In the genomic region with DNA sequence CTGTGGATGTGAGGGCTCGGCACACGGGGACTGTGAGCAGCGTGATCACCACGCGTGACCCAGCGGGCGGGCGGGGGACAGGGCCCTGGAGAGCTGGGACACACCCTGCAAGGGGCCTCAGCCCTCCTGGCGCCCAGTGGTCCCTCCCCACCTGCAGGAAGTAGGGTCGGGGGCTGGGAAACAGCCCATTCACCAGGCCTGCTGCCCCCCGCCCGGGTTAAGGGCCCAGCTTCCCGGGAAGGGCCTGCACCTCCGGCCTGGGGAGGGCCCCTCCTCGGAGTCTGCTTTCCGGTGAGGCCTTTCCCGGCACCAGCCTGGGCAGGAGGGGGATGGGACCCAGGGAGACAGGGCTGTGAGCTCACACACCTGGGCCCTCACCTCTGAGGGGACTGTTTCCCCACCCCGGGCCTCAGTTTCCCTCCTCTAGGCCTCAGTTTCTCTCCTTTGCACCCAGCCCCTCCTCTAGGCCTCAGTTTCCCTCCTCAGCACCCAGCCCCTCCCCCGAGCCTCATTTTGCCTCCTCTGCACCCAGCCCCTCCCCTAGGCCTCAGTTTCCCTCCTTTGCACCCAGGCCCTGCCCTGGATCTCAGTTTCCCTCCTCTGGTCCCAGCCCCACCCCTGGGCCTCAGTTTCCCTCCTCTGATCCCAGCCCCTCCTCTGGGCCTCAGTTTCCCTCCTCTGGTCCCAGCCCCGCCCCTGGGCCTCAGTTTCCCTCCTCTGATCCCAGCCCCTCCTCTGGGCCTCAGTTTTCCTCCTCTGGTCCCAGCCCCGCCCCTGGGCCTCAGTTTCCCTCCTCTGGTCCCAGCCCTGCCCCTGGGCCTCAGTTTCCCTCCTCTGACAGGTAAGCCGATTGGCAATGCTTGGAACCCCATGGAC, we compare ENCODE assay signal across 26 cellular contexts. TPM values are rescaled to one million over a fixed set of nuclear protein-coding genes. Genes with fewer than 3 reads are reported as not detected.
A peak's percentile ranks its signal among the peaks of the same experiment; 100 is the strongest.
DNase-seq lines count a peak whose midpoint lies in the region; ATAC-seq, FAIRE-seq and TF ChIP-seq lines count a peak whose summit lies in the region.
"Had no signal": no experiment of that assay in that cellular context is flagged by ENCODE, and none has a peak within 500 bp of the region (broad histone marks: within the 10 kb centered on the region; RNA-seq: fewer than 3 reads in every experiment).

No MANE protein-coding gene starts in this region.

- TF ChIP-seq EP300 in H1 (IDR thresholded peaks at IDR 0.05; ENCODE audit: borderline replicate concordance in 1 of 2, low read depth in 2 of 2, low read length in 2 of 2): no peak

- no peak overlapping the region; the same call in 1 of the 2 replicates for H2BK20ac ChIP-seq in H1 (ENCODE audit: low read length)

- no peak overlapping the region; the same call in 1 of the 2 replicates for H2BK15ac ChIP-seq in H1 (ENCODE audit: low read length)

- no peak for TF ChIP-seq POLR2A in H1 (IDR thresholded peaks at IDR 0.05; ENCODE audit: control extremely low read depth in 1 of 2, low read depth in 2 of 2, low read length in 2 of 2)

- H3K4me3 ChIP-seq in NT2/D1 (ENCODE audit: insufficient read length, low read depth) (no peak overlapping the region), H1 (ENCODE audit: extremely low read depth in 1 of 4, insufficient read depth in 2 of 4, low read depth in 3 of 4, low read length in 4 of 4) (no peak overlapping the region), parathyroid adenoma (ENCODE audit: low read depth, low read length) (no peak overlapping the region)
- H3K4me3 ChIP-seq: body of pancreas, lung, tibial nerve had no signal

- ATAC-seq in GM21825 (IDR thresholded peaks at IDR 0.05; ENCODE audit: unreplicated experiment): no peak
- no peak for ATAC-seq in GM18867 (IDR thresholded peaks at IDR 0.05; ENCODE audit: unreplicated experiment)
- ATAC-seq in left lobe of liver: no peak
- ATAC-seq: body of pancreas, esophagus mucosa had no signal

- peak overlapping the region; percentile 27; the same call in 1 of the 2 replicates for H2BK12ac ChIP-seq in H1 (ENCODE audit: low read depth, low read length)

- H3K9me3 ChIP-seq in NT2/D1 (ENCODE audit: insufficient read depth, low read length): no peaks in the 10 kb centered on the region
- H3K9me3 ChIP-seq in H1 (ENCODE audit: insufficient read depth in 2 of 2, low read depth in 1 of 2, low read length in 1 of 2): peaks cover 0 to 2% of the 10 kb centered on the region in 2 experiments; a peak in 1 of 4 replicates
- no peaks in the 10 kb centered on the region for H3K9me3 ChIP-seq in parathyroid adenoma (ENCODE audit: control insufficient read depth, low read length)
- H3K9me3 ChIP-seq: body of pancreas, SK-N-SH, tibial nerve had no signal

- H3K27ac ChIP-seq in H1 (ENCODE audit: low read depth, low read length): no peak overlapping the region
- H3K27ac ChIP-seq in parathyroid adenoma: no peak overlapping the region
- H3K27ac ChIP-seq: body of pancreas, RWPE1, tibial nerve, WERI-Rb-1 had no signal

- no peak overlapping the region for H3K4ac ChIP-seq in H1 (replicated peaks; ENCODE audit: insufficient read length, low read depth, low read length)

- WGBS in H1 (ENCODE audit: extremely low coverage in 1 of 2, insufficient coverage in 1 of 2, insufficient read length in 1 of 2, insufficient replicate concordance in 2 of 2, low coverage in 1 of 2, low lambda C conversion rate in 2 of 2, missing lambda C conversion rate in 1 of 2), 2 experiments: 85% methylated on average over 13 of the region's 22 CpGs; no CpG with 5 or more reads in 1 of the 2 experiments

- no peak for FAIRE-seq in H1 (lab: Jason Lieb, UNC)
- FAIRE-seq: islet of Langerhans had no signal

- no peaks in the 10 kb centered on the region for H3K79me2 ChIP-seq in H1 (ENCODE audit: control insufficient read depth in 1 of 2, insufficient read depth in 2 of 2, low read length in 2 of 2)
- no peaks in the 10 kb centered on the region for H3K79me2 ChIP-seq in parathyroid adenoma

- H3K18ac ChIP-seq in H1 (ENCODE audit: extremely low read depth, low read length): no peak overlapping the region

- H3K4me2 ChIP-seq in H1 (ENCODE audit: insufficient read depth in 1 of 2, low read depth in 2 of 2, low read length in 2 of 2) (no peak overlapping the region), parathyroid adenoma (ENCODE audit: low read length) (no peak overlapping the region)
- H3K4me2 ChIP-seq: SK-N-SH had no signal

- H4K5ac ChIP-seq in H1 (ENCODE audit: insufficient read length, low read depth, low read length): no peak overlapping the region

- no peak overlapping the region for H3K14ac ChIP-seq in H1 (ENCODE audit: insufficient read length)

- no peak overlapping the region; the same call in 1 of the 2 replicates for H4K8ac ChIP-seq in H1 (ENCODE audit: extremely low read depth, insufficient read depth, low read length)

- no peak for TF ChIP-seq RAD21 in H1 (IDR thresholded peaks at IDR 0.05 in 1 of 2, conservative IDR thresholded peaks at IDR 0.05 in 1 of 2; ENCODE audit: low read depth in 2 of 2, low read length in 2 of 2)

- no peak overlapping the region for H2AK5ac ChIP-seq in H1 (ENCODE audit: low read depth, low read length)

- no peak overlapping the region for H2AFZ ChIP-seq in H1 (ENCODE audit: low read length)
- H2AFZ ChIP-seq in parathyroid adenoma: peak overlapping the region; percentile 35

- H3K27me3 ChIP-seq in NT2/D1 (ENCODE audit: insufficient read depth, insufficient read length) (peaks cover 28% of the 10 kb centered on the region), H1 (replicated peaks in 1 of 4; ENCODE audit: control insufficient read depth in 3 of 4, extremely low read depth in 1 of 4, insufficient read depth in 3 of 4, low read length in 3 of 4) (peaks cover 16 to 21% (median 18%) of the 10 kb centered on the region in 4 experiments), parathyroid adenoma (ENCODE audit: control insufficient read depth, insufficient read depth, low read length) (no peaks in the 10 kb centered on the region)

- TF ChIP-seq CTCF in H1 (IDR thresholded peaks at IDR 0.05; ENCODE audit: control extremely low read depth in 1 of 3, insufficient read depth in 1 of 3, low read depth in 1 of 3, low read length in 3 of 3) (no peak), parathyroid adenoma (IDR thresholded peaks at IDR 0.05) (no peak)

- peaks cover 0 to 6% of the 10 kb centered on the region in 2 experiments for H4K20me1 ChIP-seq in H1 (replicated peaks in 1 of 2; ENCODE audit: control insufficient read depth in 1 of 2, insufficient read depth in 2 of 2, low read length in 2 of 2)

- H3K4me1 ChIP-seq in NT2/D1 (ENCODE audit: insufficient read depth, insufficient read length) (peaks cover 15% of the 10 kb centered on the region), H1 (replicated peaks in 1 of 4; ENCODE audit: control insufficient read depth in 3 of 4, insufficient read depth in 4 of 4, low read length in 3 of 4) (peaks cover 0 to 13% (median 9%) of the 10 kb centered on the region in 4 experiments; a peak in 5 of 7 replicates), parathyroid adenoma (peaks cover 2% of the 10 kb centered on the region)

- no peak overlapping the region for H2BK120ac ChIP-seq in H1 (replicated peaks; ENCODE audit: low read depth, low read length)

- H3K56ac ChIP-seq in H1 (replicated peaks; ENCODE audit: insufficient read length, low read depth, low read length): no peak overlapping the region

- CTCF ChIA-PET in H1 (lab: Charles Lee; ENCODE audit: partially characterized antibody): interaction anchor here (0.8 to 3.7 kb wide), 13 partner anchors 9 to 146 kb away, joined by 3 to 21 read pairs (median 6); no protein-coding TSS in a partner anchor

- no peak overlapping the region for H3K23ac ChIP-seq in H1 (ENCODE audit: insufficient read length)

- POLR2A ChIA-PET in H1 (lab: Charles Lee; ENCODE audit: partially characterized antibody): interaction anchor here (0.5 to 1.5 kb wide), 4 partner anchors 13 to 1879 kb away, joined by 3 to 5 read pairs (median 4); partner anchors contain the start of gene TPGS1

- DNase-seq in NT2/D1 (ENCODE audit: low read depth, low spot score) (no peak), H1 (ENCODE audit: low read depth in 1 of 2, low spot score in 2 of 2) (no peak), left lobe of liver (ENCODE audit: low spot score) (no peak)
- DNase-seq: activated CD4-positive, alpha-beta T cell treated with anti-CD3 and anti-CD28 coated beads, Interleukin-2, amount 50 U/mL, for 1 hour; activated CD8-positive, alpha-beta memory T cell treated with anti-CD3 and anti-CD28 coated beads, Interleukin-2, amount 50 U/mL, for 48 hours; body of pancreas; CD4-positive, CD25-positive, alpha-beta regulatory T cell; DMS153; effector CD4-positive, alpha-beta T cell; foreskin melanocyte; GDM1; SK-N-SH; stimulated activated CD4-positive, alpha-beta T cell treated with anti-CD3 and anti-CD28 coated beads, Interleukin-4, amount 100 ng/mL, for 4 hours; stimulated activated naive CD8-positive, alpha-beta T cell treated with anti-CD3 and anti-CD28 coated beads, Interleukin-15, amount 100 ng/mL, for 72 hours had no signal

- no peaks in the 10 kb centered on the region for H3K79me1 ChIP-seq in H1 (ENCODE audit: low read depth, low read length)

- peak overlapping the region; percentile 10 for H3K9ac ChIP-seq in NT2/D1 (ENCODE audit: insufficient read length, low read depth)
- H3K9ac ChIP-seq in H1 (replicated peaks in 1 of 4; ENCODE audit: extremely low read depth in 1 of 4, low read depth in 3 of 4, low read length in 3 of 4): no peak overlapping the region
- no peak overlapping the region for H3K9ac ChIP-seq in parathyroid adenoma
- H3K9ac ChIP-seq: SK-N-SH had no signal

- H2BK5ac ChIP-seq in H1 (ENCODE audit: low read depth, low read length): peak overlapping the region; percentile 52; the same call in 1 of the 2 replicates

- no peaks in the 10 kb centered on the region for H3K36me3 ChIP-seq in NT2/D1 (ENCODE audit: insufficient read depth, insufficient read length, low read length)
- peaks cover 0 to 3% (median 0%) of the 10 kb centered on the region in 4 experiments; a peak in 1 of 8 replicates for H3K36me3 ChIP-seq in H1 (ENCODE audit: control insufficient read depth in 2 of 4, insufficient read depth in 4 of 4, low read length in 3 of 4)
- H3K36me3 ChIP-seq in parathyroid adenoma (ENCODE audit: control insufficient read depth, insufficient read depth, low read length): no peaks in the 10 kb centered on the region
- H3K36me3 ChIP-seq: tibial nerve, WERI-Rb-1 had no signal

- H3K23me2 ChIP-seq in H1 (ENCODE audit: low read depth, low read length): peaks cover 14% of the 10 kb centered on the region; the same call in 1 of the 2 replicates

- H4K91ac ChIP-seq in H1 (replicated peaks; ENCODE audit: insufficient read length, low read length): no peak overlapping the region

RNA-seq across cellular contexts. Expression of gene MADCAM1, which starts 1.9 kb away (rescaled TPM):
- 3.0 and 3.1 TPM in 2 replicates for total RNA-seq in H1 (2021; fragmentation: NEBNext Ultra II Directional; extraction: Animal tissue kit (Norgen Biotek cat#: 25700))
- 2.3 and 5.3 TPM in 2 replicates for polyA plus RNA-seq in H1 (2011; rRNA removed)
- polyA plus RNA-seq in H1 (2011; cell fraction: cytosol; rRNA removed): 2.9 TPM
- 6.2 TPM for polyA plus RNA-seq in H1 (2011; cell fraction: nucleus; rRNA removed)
- polyA plus RNA-seq in H1 (2012, experiment 1 of 2): 1.3 to 3.4 TPM (median 2.3 TPM) in 4 replicates
- 1.0 TPM for polyA plus RNA-seq in H1 (2012, experiment 2 of 2)
- polyA plus RNA-seq in H1 (2013, experiment 1 of 2): 2.6 TPM
- 2.6 TPM for polyA plus RNA-seq in H1 (2013, experiment 2 of 2)
- polyA minus RNA-seq in H1 (2011; rRNA and poly(A)+ RNA removed): 0.44 and 0.57 TPM in 2 replicates
- 3.5 TPM for polyA minus RNA-seq in H1 (2011; cell fraction: cytosol; rRNA and poly(A)+ RNA removed)
- 1.9 TPM for polyA minus RNA-seq in H1 (2011; cell fraction: nucleus; rRNA and poly(A)+ RNA removed)
- 0.53 TPM for total RNA-seq in left lobe of liver

RNA-seq across cellular contexts. Expression of gene TPGS1, which starts 12.9 kb away (rescaled TPM):
- total RNA-seq in H1 (2021; fragmentation: NEBNext Ultra II Directional; extraction: Animal tissue kit (Norgen Biotek cat#: 25700)): 9.1 and 10.2 TPM in 2 replicates
- 10.6 and 11.8 TPM in 2 replicates for polyA plus RNA-seq in H1 (2011; rRNA removed)
- polyA plus RNA-seq in H1 (2011; cell fraction: cytosol; rRNA removed): 12.2 TPM
- polyA plus RNA-seq in H1 (2011; cell fraction: nucleus; rRNA removed): 8.0 TPM
- polyA plus RNA-seq in H1 (2012, experiment 1 of 2): 3.4 to 7.4 TPM (median 7.1 TPM) in 4 replicates
- polyA plus RNA-seq in H1 (2012, experiment 2 of 2): 2.8 TPM
- 4.2 TPM for polyA plus RNA-seq in H1 (2013, experiment 1 of 2)
- 4.2 TPM for polyA plus RNA-seq in H1 (2013, experiment 2 of 2)
- polyA minus RNA-seq in H1 (2011; rRNA and poly(A)+ RNA removed): 0.59 and 0.60 TPM in 2 replicates
- 3.4 TPM for polyA minus RNA-seq in H1 (2011; cell fraction: cytosol; rRNA and poly(A)+ RNA removed)
- 6.8 TPM for polyA minus RNA-seq in H1 (2011; cell fraction: nucleus; rRNA and poly(A)+ RNA removed)
- total RNA-seq in left lobe of liver: 10.4 TPM

RNA-seq across cellular contexts. Expression of gene SHC2, which starts 33.6 kb away (rescaled TPM):
- 3.5 and 4.4 TPM in 2 replicates for total RNA-seq in H1 (2021; fragmentation: NEBNext Ultra II Directional; extraction: Animal tissue kit (Norgen Biotek cat#: 25700))
- polyA plus RNA-seq in H1 (2011; rRNA removed): 7.3 and 11.3 TPM in 2 replicates
- polyA plus RNA-seq in H1 (2011; cell fraction: cytosol; rRNA removed): 8.0 TPM
- polyA plus RNA-seq in H1 (2011; cell fraction: nucleus; rRNA removed): 43.5 TPM
- polyA plus RNA-seq in H1 (2012, experiment 1 of 2): 4.7 to 7.8 TPM (median 6.4 TPM) in 4 replicates
- 3.1 TPM for polyA plus RNA-seq in H1 (2012, experiment 2 of 2)
- polyA plus RNA-seq in H1 (2013, experiment 1 of 2): 2.3 TPM
- 2.4 TPM for polyA plus RNA-seq in H1 (2013, experiment 2 of 2)
- polyA minus RNA-seq in H1 (2011; rRNA and poly(A)+ RNA removed): 2.3 and 3.7 TPM in 2 replicates
- polyA minus RNA-seq in H1 (2011; cell fraction: cytosol; rRNA and poly(A)+ RNA removed): 10.8 TPM
- polyA minus RNA-seq in H1 (2011; cell fraction: nucleus; rRNA and poly(A)+ RNA removed): 5.7 TPM
- 57.8 TPM for total RNA-seq in left lobe of liver
- total RNA-seq: CD4-positive, CD25-positive, alpha-beta regulatory T cell; T-helper 2 cell treated with Interferon-gamma antibody and Interleukin-4, amounts not matched to agents 100 ng/mL and 5 ng/mL, for 36 hours had no signal
- polyA plus RNA-seq: CD4-positive, CD25-positive, alpha-beta regulatory T cell had no signal

RNA-seq across cellular contexts. Expression of gene CDC34, which starts 37.2 kb away (rescaled TPM):
- total RNA-seq in H1 (2021; fragmentation: NEBNext Ultra II Directional; extraction: Animal tissue kit (Norgen Biotek cat#: 25700)): 129 and 133 TPM in 2 replicates
- polyA plus RNA-seq in H1 (2011; rRNA removed): 95.9 and 152 TPM in 2 replicates
- 118 TPM for polyA plus RNA-seq in H1 (2011; cell fraction: cytosol; rRNA removed)
- polyA plus RNA-seq in H1 (2011; cell fraction: nucleus; rRNA removed): 164 TPM
- 96.1 to 118 TPM (median 105 TPM) in 4 replicates for polyA plus RNA-seq in H1 (2012, experiment 1 of 2)
- polyA plus RNA-seq in H1 (2012, experiment 2 of 2): 88.6 TPM
- polyA plus RNA-seq in H1 (2013, experiment 1 of 2): 91.1 TPM
- polyA plus RNA-seq in H1 (2013, experiment 2 of 2): 90.3 TPM
- 24.6 and 40.1 TPM in 2 replicates for polyA minus RNA-seq in H1 (2011; rRNA and poly(A)+ RNA removed)
- 50.3 TPM for polyA minus RNA-seq in H1 (2011; cell fraction: cytosol; rRNA and poly(A)+ RNA removed)
- 45.6 TPM for polyA minus RNA-seq in H1 (2011; cell fraction: nucleus; rRNA and poly(A)+ RNA removed)
- 53.5 TPM for total RNA-seq in left lobe of liver

RNA-seq across cellular contexts. Expression of gene GZMM, which starts 49.4 kb away (rescaled TPM):
- 0.32 and 0.59 TPM in 2 replicates for total RNA-seq in H1 (2021; fragmentation: NEBNext Ultra II Directional; extraction: Animal tissue kit (Norgen Biotek cat#: 25700))
- 0.09 and 0.19 TPM in 2 replicates for polyA plus RNA-seq in H1 (2011; rRNA removed)
- 0.26 TPM for polyA plus RNA-seq in H1 (2011; cell fraction: cytosol; rRNA removed)
- polyA plus RNA-seq in H1 (2011; cell fraction: nucleus; rRNA removed): 0.91 TPM
- polyA plus RNA-seq in H1 (2012, experiment 1 of 2): 0.20 to 0.40 TPM in 2 of 4 replicates, not detected in the others
- 0.45 TPM for polyA plus RNA-seq in H1 (2012, experiment 2 of 2)
- 0.12 TPM for polyA plus RNA-seq in H1 (2013, experiment 1 of 2)
- 0.22 TPM for polyA plus RNA-seq in H1 (2013, experiment 2 of 2)
- not detected in 2 replicates for polyA minus RNA-seq in H1 (2011; rRNA and poly(A)+ RNA removed)
- not detected for polyA minus RNA-seq in H1 (2011; cell fraction: cytosol; rRNA and poly(A)+ RNA removed)
- polyA minus RNA-seq in H1 (2011; cell fraction: nucleus; rRNA and poly(A)+ RNA removed): not detected
- 0.33 TPM for total RNA-seq in left lobe of liver
- total RNA-seq: esophagus mucosa, LHCN-M2, renal cortical epithelial cell had no signal
- polyA plus RNA-seq: SK-N-SH had no signal

Comparison
In these comparisons a context has a peak if more than half of its experiments do, and no peak if none do; other contexts are left out.
1. RNA of gene SHC2, which starts 33.6 kb away (total RNA-seq): 57.8 TPM in left lobe of liver (single experiment); 3.5 to 4.4 TPM in H1; every median in the first group is over 10 times any median in the second.